ENCODE assay signal across 8 cellular contexts in genomic region chr17:63476494-63476856, GRCh38. TPM values are rescaled to one million over a fixed set of nuclear protein-coding genes. Genes with fewer than 3 reads are reported as not detected.
DNase-seq lines count a peak whose midpoint lies in the region; ATAC-seq and TF ChIP-seq lines count a peak whose summit lies in the region.

No MANE protein-coding gene starts in this region.

- TF ChIP-seq POLR2A in upper lobe of left lung (IDR thresholded peaks at IDR 0.05), result no peak

- no peak for TF ChIP-seq CTCF in astrocyte of the cerebellum (IDR thresholded peaks at IDR 0.05; ENCODE audit: low read depth, low read length, missing control alignments)
- no peak for TF ChIP-seq CTCF in upper lobe of left lung (IDR thresholded peaks at IDR 0.05)

- H3K4me3 ChIP-seq in astrocyte of the cerebellum (ENCODE audit: low read depth, low read length), result peak overlapping the region; percentile 35
- H3K4me3 ChIP-seq in upper lobe of left lung, result peak overlapping the region in 3 of 4 donors; percentile 58 to 65 (median 59)

- ATAC-seq in left colon, result peak; percentile 22
- peak in 1 of 2 donors; percentile 34 for ATAC-seq in upper lobe of left lung (ENCODE audit: low FRiP score in 2 of 2)

- no peaks in the 10 kb centered on the region for H3K36me3 ChIP-seq in upper lobe of left lung

- no peaks in the 10 kb centered on the region for H3K9me3 ChIP-seq in upper lobe of left lung

- peaks cover 40 to 60% (median 53%) of the 10 kb centered on the region in 4 donors for H3K4me1 ChIP-seq in upper lobe of left lung

- no peak for TF ChIP-seq EP300 in upper lobe of left lung (IDR thresholded peaks at IDR 0.05)

- peaks cover 0 to 15% (median 7%) of the 10 kb centered on the region in 4 donors for H3K27me3 ChIP-seq in upper lobe of left lung

- intact Hi-C loops in left colon (cut with DNase I, micrococcal nuclease), result loop anchor here in 1 of 2 donors (5.0 kb wide), 2 partner anchors 49 to 76 kb away; partner anchors contain the start of gene DCAF7

- DNase-seq in COLO668 (lab: John Stamatoyannopoulos, UW; ENCODE audit: unreplicated experiment) (peak; percentile 48), HuH-7 (ENCODE audit: low spot score) (peak; percentile 72), astrocyte of the cerebellum (ENCODE audit: low read depth) (no peak), left colon (no peak), upper lobe of left lung (peak in 1 of 2 donors; percentile 86), NCI-H1694 treated with DMSO at 0.1 percent for 48 hours (lab: John Stamatoyannopoulos, UW) (no peak), NOMO-1 (lab: John Stamatoyannopoulos, UW; ENCODE audit: unreplicated experiment in 2 of 2) (no peak), hepatic stellate cell (ENCODE audit: low spot score) (no peak)

- in situ Hi-C loops in astrocyte of the cerebellum (cut with HindIII; ENCODE audit: low sequenced_read_pairs), result no loop called here

- peak overlapping the region; percentile 36 to 64 (median 46) for H3K27ac ChIP-seq in upper lobe of left lung

- no CpG with 5 or more reads among the region's 34 CpGs for WGBS in upper lobe of left lung, 2 donors

RNA-seq across cellular contexts. Expression of gene ACE, which starts 0.4 kb away (rescaled TPM):
- total RNA-seq in left colon (10 to 100 TPM; 27.7 to 31.9 TPM), upper lobe of left lung (10 to 100 TPM; 21.1 to 90.6 (median 65.1) TPM)

RNA-seq across cellular contexts. Expression of gene CYB561, which starts 30.4 kb away (rescaled TPM):
- total RNA-seq in left colon (10 to 100 TPM; 59.6 to 66.6 TPM), upper lobe of left lung (100 to 1,000 TPM in 1 of 6 donors, 10 to 100 TPM in 5; 53.7 to 124 (median 64.4) TPM)

RNA-seq across cellular contexts. Expression of gene KCNH6, which starts 46.7 kb away (rescaled TPM):
- total RNA-seq in left colon, result 1 to 10 TPM in 1 of 2 donors, under 1 TPM in 1; 0.58 to 1.1 TPM
- 1 to 10 TPM in 1 of 6 donors, under 1 TPM in 3, not detected in 2; 0.22 to 4.2 (median 0.31) TPM for total RNA-seq in upper lobe of left lung

Comparison
In these comparisons a context has a peak if more than half of its experiments do, and no peak if none do; other contexts are left out.
1. DNase-seq: peak in COLO668 (single experiment) and HuH-7 (single experiment); none in astrocyte of the cerebellum (single experiment), left colon (0 of 2), NCI-H1694 treated with DMSO at 0.1 percent for 48 hours (single experiment), NOMO-1 (0 of 2) and hepatic stellate cell (single experiment).